In genomic region chr5:66307647-66308257, GRCh38 we compare ENCODE assay signal across 8 cellular contexts.
DNase-seq lines count a peak whose midpoint lies in the region; ATAC-seq and TF ChIP-seq lines count a peak whose summit lies in the region.

No MANE protein-coding gene starts in this region.

- no peaks in the 10 kb centered on the region for H3K4me1 Mint-ChIP-seq in activated naive CD8-positive, alpha-beta T cell treated with anti-CD3 and anti-CD28 coated beads, Interleukin-2, amount 50 U/mL, for 24 hours

- in situ Hi-C loops in GM13977 (cut with MboI; ENCODE audit: low pct_unique_long_range_greater_than_20kb, low sequenced_read_pairs, unreplicated experiment): loop anchor here (10.0 kb wide), 1 partner anchor 457 kb away; no protein-coding TSS in a partner anchor

- peaks cover 5% of the 10 kb centered on the region for H3K27me3 Mint-ChIP-seq in activated naive CD8-positive, alpha-beta T cell treated with anti-CD3 and anti-CD28 coated beads, Interleukin-2, amount 50 U/mL, for 24 hours

- intact Hi-C loops in left cardiac atrium (cut with DNase I): loop anchor here (2.0 to 10.0 kb wide), 4 partner anchors 190 to 450 kb away; partner anchors contain the start of gene MAST4 (in 1 of the 2)

- no peak overlapping the region for H3K4me3 ChIP-seq in AG10803 (ENCODE audit: low read length)
- H3K4me3 ChIP-seq in retinal pigment epithelial cell (ENCODE audit: low read length): no peak overlapping the region

- H3K4me3 Mint-ChIP-seq in activated naive CD8-positive, alpha-beta T cell treated with anti-CD3 and anti-CD28 coated beads, Interleukin-2, amount 50 U/mL, for 24 hours: no peak overlapping the region

- no peaks in the 10 kb centered on the region for H3K9me3 Mint-ChIP-seq in activated naive CD8-positive, alpha-beta T cell treated with anti-CD3 and anti-CD28 coated beads, Interleukin-2, amount 50 U/mL, for 24 hours

- peak; percentile 67 for DNase-seq in AG10803 (ENCODE audit: low read depth)
- DNase-seq in GM13977 (ENCODE audit: low spot score): peak; percentile 61
- peak; percentile 81 for DNase-seq in NCI-H2227 (lab: John Stamatoyannopoulos, UW; ENCODE audit: unreplicated experiment)
- no peak for DNase-seq in activated naive CD8-positive, alpha-beta T cell treated with anti-CD3 and anti-CD28 coated beads, Interleukin-2, amount 50 U/mL, for 24 hours
- no peak for DNase-seq in left cardiac atrium
- DNase-seq in retinal pigment epithelial cell (ENCODE audit: low read depth): peak; percentile 22

- H3K36me3 Mint-ChIP-seq in activated naive CD8-positive, alpha-beta T cell treated with anti-CD3 and anti-CD28 coated beads, Interleukin-2, amount 50 U/mL, for 24 hours (ENCODE audit: low read depth): no peaks in the 10 kb centered on the region

- TF ChIP-seq CTCF in AG10803 (conservative IDR thresholded peaks at IDR 0.05; ENCODE audit: low read length) (peak; percentile 94), GM13977 (IDR thresholded peaks at IDR 0.05; ENCODE audit: extremely low read depth, insufficient read depth, missing control alignments) (peak; percentile 72), retinal pigment epithelial cell (conservative IDR thresholded peaks at IDR 0.05; ENCODE audit: low read depth, low read length) (peak; percentile 89)

- no peak overlapping the region for H3K27ac Mint-ChIP-seq in activated naive CD8-positive, alpha-beta T cell treated with anti-CD3 and anti-CD28 coated beads, Interleukin-2, amount 50 U/mL, for 24 hours

- ATAC-seq in HG03159 (IDR thresholded peaks at IDR 0.05; ENCODE audit: unreplicated experiment): peak; percentile 71
- peak; percentile 59 for ATAC-seq in activated naive CD8-positive, alpha-beta T cell treated with anti-CD3 and anti-CD28 coated beads, Interleukin-2, amount 50 U/mL, for 24 hours
- ATAC-seq in left cardiac atrium: peak; percentile 79 to 90
- ATAC-seq in GM18873 (IDR thresholded peaks at IDR 0.05; ENCODE audit: low FRiP score, unreplicated experiment): no peak

Comparison
In these comparisons a context has a peak if more than half of its experiments do, and no peak if none do; other contexts are left out.
1. DNase-seq: peak in AG10803 (single experiment), GM13977 (single experiment), NCI-H2227 (single experiment) and retinal pigment epithelial cell (single experiment); none in activated naive CD8-positive, alpha-beta T cell treated with anti-CD3 and anti-CD28 coated beads, Interleukin-2, amount 50 U/mL, for 24 hours (single experiment) and left cardiac atrium (single experiment).
2. Peak in every context shown above with its lines, with median percentiles within 50 percentile points of each other: CTCF ChIP-seq.